ENCODE assay signal across 18 cellular contexts in genomic region chr21:39581414-39581813, GRCh38. TPM values are rescaled to one million over a fixed set of nuclear protein-coding genes. Genes with fewer than 3 reads are reported as not detected.
"Had no signal": no experiment of that assay in that cellular context is flagged by ENCODE, and none has a peak within 500 bp of the region (broad histone marks: within the 10 kb centered on the region; RNA-seq: fewer than 3 reads in every experiment).

No MANE protein-coding gene starts in this region.

- H3K27ac ChIP-seq: hepatocyte, sigmoid colon, spleen, suprapubic skin, upper lobe of left lung had no signal

- H3K4me1 Mint-ChIP-seq: activated B cell treated with CpG ODN at 0.5 μM for 24 hours, nephron progenitor cell had no signal

- H3K27me3 Mint-ChIP-seq: activated B cell treated with CpG ODN at 0.5 μM for 24 hours had no signal

- H3K4me3 ChIP-seq: hepatocyte, sigmoid colon, spleen, suprapubic skin, upper lobe of left lung had no signal

- H3K4me3 Mint-ChIP-seq: activated B cell treated with CpG ODN at 0.5 μM for 24 hours; activated CD8-positive, alpha-beta T cell treated with anti-CD3 and anti-CD28 coated beads for 36 hours; activated T-cell treated with anti-CD3 and anti-CD28 coated beads, Interleukin-2, amount 50 U/mL, for 72 hours; nephron progenitor cell; stimulated activated naive CD8-positive, alpha-beta T cell treated with anti-CD3 and anti-CD28 coated beads, Interleukin-15, Interleukin-2, amounts not matched to agents 100 ng/mL and 50 ng/mL, for 24 hours had no signal

- H3K27ac Mint-ChIP-seq: activated B cell treated with CpG ODN at 0.5 μM for 24 hours; activated CD8-positive, alpha-beta T cell treated with anti-CD3 and anti-CD28 coated beads for 36 hours; activated naive CD4-positive, alpha-beta T cell treated with anti-CD3 and anti-CD28 coated beads, Interleukin-2, amount 50 U/mL, for 72 hours; activated T-cell treated with anti-CD3 and anti-CD28 coated beads, Interleukin-2, amount 50 U/mL, for 72 hours; stimulated activated naive CD8-positive, alpha-beta T cell treated with anti-CD3 and anti-CD28 coated beads, Interleukin-15, Interleukin-2, amounts not matched to agents 100 ng/mL and 50 ng/mL, for 24 hours had no signal

- H3K9me3 Mint-ChIP-seq: activated naive CD4-positive, alpha-beta T cell treated with anti-CD3 and anti-CD28 coated beads, Interleukin-2, amount 50 U/mL, for 72 hours; stimulated activated naive CD8-positive, alpha-beta T cell treated with anti-CD3 and anti-CD28 coated beads, Interleukin-15, Interleukin-2, amounts not matched to agents 100 ng/mL and 50 ng/mL, for 24 hours had no signal

- H3K4me2 ChIP-seq: hepatocyte had no signal

- H3K27me3 ChIP-seq: hepatocyte, sigmoid colon, suprapubic skin, upper lobe of left lung had no signal

- H3K79me2 ChIP-seq: hepatocyte had no signal

- DNase-seq: activated B cell treated with CpG ODN at 0.5 μM for 24 hours; activated CD4-positive, alpha-beta T cell treated with anti-CD3 and anti-CD28 coated beads for 48 hours; activated CD8-positive, alpha-beta memory T cell treated with anti-CD3 and anti-CD28 coated beads, Interleukin-2, amount 50 U/mL, for 4 hours; activated CD8-positive, alpha-beta T cell treated with anti-CD3 and anti-CD28 coated beads for 36 hours; activated gamma-delta T cell; activated T-cell treated with anti-CD3 and anti-CD28 coated beads, Interleukin-2, amount 50 U/mL, for 72 hours; nephron progenitor cell; sigmoid colon; spleen; T-helper 2 cell; upper lobe of left lung had no signal

- H3K4me1 ChIP-seq: sigmoid colon, spleen, suprapubic skin, upper lobe of left lung had no signal

- H3K36me3 Mint-ChIP-seq: activated naive CD4-positive, alpha-beta T cell treated with anti-CD3 and anti-CD28 coated beads, Interleukin-2, amount 50 U/mL, for 72 hours had no signal

- H3K36me3 ChIP-seq: sigmoid colon, spleen, suprapubic skin, upper lobe of left lung had no signal

- H3K9me3 ChIP-seq: sigmoid colon, suprapubic skin, upper lobe of left lung had no signal

- H2AFZ ChIP-seq: hepatocyte had no signal

- ATAC-seq: activated CD8-positive, alpha-beta T cell treated with anti-CD3 and anti-CD28 coated beads for 36 hours; activated naive CD4-positive, alpha-beta T cell treated with anti-CD3 and anti-CD28 coated beads, Interleukin-2, amount 50 U/mL, for 72 hours; activated T-cell treated with anti-CD3 and anti-CD28 coated beads, Interleukin-2, amount 50 U/mL, for 72 hours; esophagus mucosa had no signal

RNA-seq across cellular contexts. Expression of gene B3GALT5, which starts 31.3 kb away (rescaled TPM):
- total RNA-seq: activated B cell treated with CpG ODN at 0.5 μM for 24 hours; activated CD8-positive, alpha-beta T cell treated with anti-CD3 and anti-CD28 coated beads for 36 hours; activated T-cell treated with anti-CD3 and anti-CD28 coated beads, Interleukin-2, amount 50 U/mL, for 72 hours; omental fat pad; pulmonary artery endothelial cell had no signal
